36 cellular contexts compared by ENCODE assay signal in genomic region chr17:165939-166338, GRCh38. TPM values are rescaled to one million over a fixed set of nuclear protein-coding genes. Genes with fewer than 3 reads are reported as not detected.
"Had no signal": no experiment of that assay in that cellular context is flagged by ENCODE, and none has a peak within 500 bp of the region (broad histone marks: within the 10 kb centered on the region; RNA-seq: fewer than 3 reads in every experiment).

No MANE protein-coding gene starts in this region.

- H3K9me3 ChIP-seq: ascending aorta, body of pancreas, breast epithelium had no signal

- H3K36me3 Mint-ChIP-seq: activated CD4-positive, alpha-beta memory T cell treated with anti-CD3 and anti-CD28 coated beads for 36 hours; activated naive CD4-positive, alpha-beta T cell treated with anti-CD3 and anti-CD28 coated beads, Interleukin-2, amount 10 ng/mL, durations not matched to agents 7 days and 5 days; activated naive CD4-positive, alpha-beta T cell treated with anti-CD3 and anti-CD28 coated beads, Interleukin-2, amount 50 U/mL, for 24 hours; activated naive CD8-positive, alpha-beta T cell; activated naive CD8-positive, alpha-beta T cell treated with anti-CD3 and anti-CD28 coated beads, Interleukin-2, amount 10 ng/mL, durations not matched to agents 7 days and 5 days; T-cell had no signal

- ATAC-seq: activated CD8-positive, alpha-beta T cell treated with anti-CD3 and anti-CD28 coated beads for 36 hours; activated naive CD8-positive, alpha-beta T cell treated with anti-CD3 and anti-CD28 coated beads, Interleukin-2, amount 50 U/mL, for 24 hours; activated T-cell treated with anti-CD3 and anti-CD28 coated beads, Interleukin-2, amount 50 U/mL, for 4 hours; body of pancreas; T-cell had no signal

- DNase-seq: activated B cell treated with CpG ODN at 0.5 μM for 24 hours; activated CD4-positive, alpha-beta memory T cell treated with anti-CD3 and anti-CD28 coated beads for 36 hours; activated CD4-positive, alpha-beta T cell treated with anti-CD3 and anti-CD28 coated beads for 4 hours; activated CD4-positive, alpha-beta T cell treated with anti-CD3 and anti-CD28 coated beads, Interleukin-2, amount 10 ng/mL, durations not matched to agents 24 days and 14 days; activated CD4-positive, alpha-beta T cell treated with anti-CD3 and anti-CD28 coated beads, Interleukin-2, amount 50 U/mL, for 1 hour; activated CD4-positive, alpha-beta T cell treated with anti-CD3 and anti-CD28 coated beads, Interleukin-2, amount 50 U/mL, for 4 hours; activated CD4-positive, CD25-positive, alpha-beta regulatory T cell treated with anti-CD3 and anti-CD28 coated beads, Interleukin-2, amount 50 U/mL, for 72 hours; activated CD8-positive, alpha-beta memory T cell treated with anti-CD3 and anti-CD28 coated beads, Interleukin-2, amount 50 U/mL, for 4 hours; activated CD8-positive, alpha-beta T cell treated with anti-CD3 and anti-CD28 coated beads for 36 hours; activated effector memory CD4-positive, alpha-beta T cell treated with Interleukin-2 at 50 U/mL for 16 hours; activated gamma-delta T cell; activated naive CD4-positive, alpha-beta T cell treated with anti-CD3 and anti-CD28 coated beads, Interleukin-2, amount 10 ng/mL, durations not matched to agents 7 days and 5 days; activated naive CD4-positive, alpha-beta T cell treated with Interleukin-2 at 50 U/mL for 16 hours; activated naive CD8-positive, alpha-beta T cell treated with anti-CD3 and anti-CD28 coated beads, Interleukin-2, amount 10 ng/mL, durations not matched to agents 7 days and 5 days; activated naive CD8-positive, alpha-beta T cell treated with anti-CD3 and anti-CD28 coated beads, Interleukin-2, amount 50 U/mL, for 24 hours; activated T-cell treated with anti-CD3 and anti-CD28 coated beads for 4 hours; activated T-cell treated with anti-CD3 and anti-CD28 coated beads, Interleukin-2, amount 50 U/mL, for 1 hour; activated T-cell treated with anti-CD3 and anti-CD28 coated beads, Interleukin-2, amount 50 U/mL, for 4 hours; amygdala; anterior cingulate cortex; body of pancreas; brain microvascular endothelial cell; central memory CD4-positive, alpha-beta T cell; T-cell; T-helper 2 cell; T-helper 9 cell had no signal

- H3K27ac Mint-ChIP-seq: activated B cell treated with CpG ODN at 0.5 μM for 24 hours; activated CD4-positive, alpha-beta memory T cell treated with anti-CD3 and anti-CD28 coated beads for 36 hours; activated CD4-positive, alpha-beta T cell treated with anti-CD3 and anti-CD28 coated beads, Interleukin-2, amount 10 ng/mL, durations not matched to agents 24 days and 14 days; activated CD8-positive, alpha-beta T cell treated with anti-CD3 and anti-CD28 coated beads for 36 hours; activated naive CD4-positive, alpha-beta T cell treated with anti-CD3 and anti-CD28 coated beads, Interleukin-2, amount 10 ng/mL, durations not matched to agents 7 days and 5 days; activated naive CD4-positive, alpha-beta T cell treated with anti-CD3 and anti-CD28 coated beads, Interleukin-2, amount 50 U/mL, for 24 hours; activated naive CD8-positive, alpha-beta T cell; activated naive CD8-positive, alpha-beta T cell treated with anti-CD3 and anti-CD28 coated beads, Interleukin-2, amount 10 ng/mL, durations not matched to agents 7 days and 5 days; activated naive CD8-positive, alpha-beta T cell treated with anti-CD3 and anti-CD28 coated beads, Interleukin-2, amount 50 U/mL, for 24 hours; activated T-helper 2 cell treated with anti-CD3 and anti-CD28 coated beads, Interferon-gamma antibody, Interleukin-2, Interleukin-4, amounts not matched to agents 10 μg/mL and 5 μg/mL and 100 μg/mL, durations not matched to agents 14 hours and 24 hours and 36 hours; T-cell; T-helper 2 cell treated with Interferon-gamma antibody and Interleukin-4, amounts not matched to agents 5 μg/mL and 100 μg/mL, for 36 hours had no signal

- H3K9me3 Mint-ChIP-seq: activated B cell treated with CpG ODN at 0.5 μM for 24 hours; activated CD4-positive, alpha-beta memory T cell treated with anti-CD3 and anti-CD28 coated beads for 36 hours; activated CD4-positive, alpha-beta T cell treated with anti-CD3 and anti-CD28 coated beads, Interleukin-2, amount 10 ng/mL, durations not matched to agents 24 days and 14 days; activated CD8-positive, alpha-beta T cell treated with anti-CD3 and anti-CD28 coated beads for 36 hours; activated naive CD4-positive, alpha-beta T cell treated with anti-CD3 and anti-CD28 coated beads, Interleukin-2, amount 10 ng/mL, durations not matched to agents 7 days and 5 days; activated naive CD4-positive, alpha-beta T cell treated with anti-CD3 and anti-CD28 coated beads, Interleukin-2, amount 50 U/mL, for 24 hours; activated naive CD8-positive, alpha-beta T cell treated with anti-CD3 and anti-CD28 coated beads, Interleukin-2, amount 10 ng/mL, durations not matched to agents 7 days and 5 days; activated naive CD8-positive, alpha-beta T cell treated with anti-CD3 and anti-CD28 coated beads, Interleukin-2, amount 50 U/mL, for 24 hours; activated T-cell treated with anti-CD3 and anti-CD28 coated beads, Interleukin-2, amount 50 U/mL, for 4 hours; activated T-helper 2 cell treated with anti-CD3 and anti-CD28 coated beads, Interferon-gamma antibody, Interleukin-2, Interleukin-4, amounts not matched to agents 10 μg/mL and 5 μg/mL and 100 μg/mL, durations not matched to agents 14 hours and 24 hours and 36 hours; T-cell; T-helper 2 cell treated with Interferon-gamma antibody and Interleukin-4, amounts not matched to agents 5 μg/mL and 100 μg/mL, for 36 hours had no signal

- H3K27me3 Mint-ChIP-seq: activated CD4-positive, alpha-beta memory T cell treated with anti-CD3 and anti-CD28 coated beads for 36 hours; activated CD4-positive, alpha-beta T cell treated with anti-CD3 and anti-CD28 coated beads, Interleukin-2, amount 10 ng/mL, durations not matched to agents 24 days and 14 days; activated CD8-positive, alpha-beta T cell treated with anti-CD3 and anti-CD28 coated beads for 36 hours; activated naive CD8-positive, alpha-beta T cell had no signal

- H3K4me3 Mint-ChIP-seq: activated B cell treated with CpG ODN at 0.5 μM for 24 hours; activated CD4-positive, alpha-beta memory T cell treated with anti-CD3 and anti-CD28 coated beads for 36 hours; activated CD4-positive, alpha-beta T cell treated with anti-CD3 and anti-CD28 coated beads, Interleukin-2, amount 10 ng/mL, durations not matched to agents 24 days and 14 days; activated CD8-positive, alpha-beta T cell treated with anti-CD3 and anti-CD28 coated beads for 36 hours; activated naive CD4-positive, alpha-beta T cell treated with anti-CD3 and anti-CD28 coated beads, Interleukin-2, amount 10 ng/mL, durations not matched to agents 7 days and 5 days; activated naive CD4-positive, alpha-beta T cell treated with anti-CD3 and anti-CD28 coated beads, Interleukin-2, amount 50 U/mL, for 24 hours; activated naive CD8-positive, alpha-beta T cell; activated naive CD8-positive, alpha-beta T cell treated with anti-CD3 and anti-CD28 coated beads, Interleukin-2, amount 10 ng/mL, durations not matched to agents 7 days and 5 days; activated naive CD8-positive, alpha-beta T cell treated with anti-CD3 and anti-CD28 coated beads, Interleukin-2, amount 50 U/mL, for 24 hours; activated T-cell treated with anti-CD3 and anti-CD28 coated beads, Interleukin-2, amount 50 U/mL, for 4 hours; T-cell; T-helper 2 cell treated with Interferon-gamma antibody and Interleukin-4, amounts not matched to agents 5 μg/mL and 100 μg/mL, for 36 hours had no signal

- H3K4me1 Mint-ChIP-seq: activated B cell treated with CpG ODN at 0.5 μM for 24 hours; activated naive CD4-positive, alpha-beta T cell treated with anti-CD3 and anti-CD28 coated beads, Interleukin-2, amount 10 ng/mL, durations not matched to agents 7 days and 5 days; activated naive CD4-positive, alpha-beta T cell treated with anti-CD3 and anti-CD28 coated beads, Interleukin-2, amount 50 U/mL, for 24 hours; T-cell had no signal

RNA-seq across cellular contexts. Expression of gene DOC2B, which starts 15.5 kb away (rescaled TPM):
- total RNA-seq: activated B cell treated with CpG ODN at 0.5 μM for 24 hours; activated CD8-positive, alpha-beta T cell treated with anti-CD3 and anti-CD28 coated beads for 36 hours; activated naive CD8-positive, alpha-beta T cell treated with anti-CD3 and anti-CD28 coated beads, Interleukin-2, amount 10 ng/mL, durations not matched to agents 7 days and 5 days had no signal

RNA-seq across cellular contexts. Expression of gene SCGB1C2, which starts 28.6 kb away (rescaled TPM):
- total RNA-seq: activated B cell treated with CpG ODN at 0.5 μM for 24 hours; activated CD4-positive, alpha-beta memory T cell treated with anti-CD3 and anti-CD28 coated beads for 36 hours; activated CD4-positive, alpha-beta T cell treated with anti-CD3 and anti-CD28 coated beads, Interleukin-2, amount 10 ng/mL, durations not matched to agents 24 days and 14 days; activated CD8-positive, alpha-beta memory T cell treated with anti-CD3 and anti-CD28 coated beads for 36 hours; activated CD8-positive, alpha-beta T cell treated with anti-CD3 and anti-CD28 coated beads for 36 hours; activated naive CD8-positive, alpha-beta T cell treated with anti-CD3 and anti-CD28 coated beads, Interleukin-2, amount 10 ng/mL, durations not matched to agents 7 days and 5 days; activated T-cell treated with anti-CD3 and anti-CD28 coated beads, Interleukin-2, amount 50 U/mL, for 4 hours; activated T-helper 2 cell treated with anti-CD3 and anti-CD28 coated beads, Interferon-gamma antibody, Interleukin-2, Interleukin-4, amounts not matched to agents 10 μg/mL and 5 μg/mL and 100 μg/mL, durations not matched to agents 14 hours and 24 hours and 36 hours; ascending aorta; body of pancreas; breast epithelium; cardiac septum; cerebellum; T-cell; T-helper 1 cell treated with Interleukin-12 subunit alpha and Interleukin-12 subunit beta and Interleukin-4 antibody, amounts not matched to agents 30 ng/mL and 1 ng/mL, for 36 hours had no signal
